In the genomic region with DNA sequence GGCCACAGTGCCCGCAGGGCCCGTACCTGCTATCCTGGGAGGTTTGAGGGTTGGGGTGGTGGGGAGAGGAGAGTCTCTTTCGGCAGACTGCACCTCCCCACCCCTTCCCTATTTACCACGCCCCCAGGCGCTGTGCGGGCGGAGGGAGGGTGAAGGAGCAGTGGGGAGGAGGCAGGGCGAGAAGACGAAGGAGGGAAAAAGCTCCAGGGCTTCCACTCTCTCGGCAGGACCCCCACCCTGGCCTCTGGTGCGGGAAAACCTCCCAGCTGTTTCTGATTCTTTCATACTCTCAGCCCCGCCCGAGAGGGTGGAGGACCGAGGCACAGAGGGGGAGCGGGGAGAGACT, we compare ENCODE assay signal across 8 cellular contexts. TPM values are rescaled to one million over a fixed set of nuclear protein-coding genes. Genes with fewer than 3 reads are reported as not detected.
DNase-seq lines count a peak whose midpoint lies in the region; ATAC-seq and TF ChIP-seq lines count a peak whose summit lies in the region.

No MANE protein-coding gene starts in this region.

- H3K36me3 Mint-ChIP-seq in activated T-cell treated with anti-CD3 and anti-CD28 coated beads, Interleukin-2, amount 50 U/mL, for 72 hours (ENCODE audit: insufficient read depth in 2 of 2): no peaks in the 10 kb centered on the region

- peak overlapping the region; percentile 67 for H3K4me3 ChIP-seq in hepatocyte

- 1% methylated on average over 11 of the region's 15 CpGs for WGBS in hepatocyte (ENCODE audit: low lambda C conversion rate, missing lambda C conversion rate)

- H3K79me2 ChIP-seq in hepatocyte: no peaks in the 10 kb centered on the region

- H3K4me1 ChIP-seq in hepatocyte (ENCODE audit: insufficient read depth): peaks cover 42% of the 10 kb centered on the region

- peak; percentile 12 to 25 for ATAC-seq in activated T-cell treated with anti-CD3 and anti-CD28 coated beads, Interleukin-2, amount 50 U/mL, for 72 hours (replicated peaks in 1 of 2)
- ATAC-seq in HG02840 (IDR thresholded peaks at IDR 0.05; ENCODE audit: low FRiP score, unreplicated experiment) (no peak), GM19351 (IDR thresholded peaks at IDR 0.05; ENCODE audit: unreplicated experiment) (no peak)

- no peaks in the 10 kb centered on the region for H3K9me3 ChIP-seq in hepatocyte (ENCODE audit: low read depth)

- peak; percentile 41 for DNase-seq in stimulated activated CD4-positive, alpha-beta T cell treated with anti-CD3 and anti-CD28 coated beads, Interleukin-15, amount 100 ng/mL, for 24 hours
- no peak for DNase-seq in stimulated activated CD4-positive, alpha-beta T cell treated with anti-CD3 and anti-CD28 coated beads, Interleukin-1b, Interleukin-23, amount 100 ng/mL, for 48 hours
- peak in 1 of 2 donors; percentile 27 for DNase-seq in activated T-cell treated with anti-CD3 and anti-CD28 coated beads, Interleukin-2, amount 50 U/mL, for 72 hours
- peak; percentile 46 for DNase-seq in hepatocyte (ENCODE audit: low spot score)
- peak; percentile 27 to 37 for DNase-seq in stimulated activated CD4-positive, alpha-beta T cell treated with anti-CD3 and anti-CD28 coated beads, Interleukin-2, amount 100 ng/mL, for 24 hours
- DNase-seq in dermis blood vessel endothelial cell: no peak

- peaks cover 68% of the 10 kb centered on the region for H3K27me3 ChIP-seq in hepatocyte

- no peaks in the 10 kb centered on the region for H4K20me1 ChIP-seq in hepatocyte (ENCODE audit: insufficient read depth, poor library complexity, severe bottlenecking)

- no peak for TF ChIP-seq CTCF in hepatocyte (IDR thresholded peaks at IDR 0.05; ENCODE audit: poor library complexity)

- H3K4me3 Mint-ChIP-seq in activated T-cell treated with anti-CD3 and anti-CD28 coated beads, Interleukin-2, amount 50 U/mL, for 72 hours: peak overlapping the region; percentile 75 to 80

- H2AFZ ChIP-seq in hepatocyte: peak overlapping the region; percentile 96

- H3K27ac ChIP-seq in hepatocyte: no peak overlapping the region

- no peaks in the 10 kb centered on the region for H3K9me3 Mint-ChIP-seq in activated T-cell treated with anti-CD3 and anti-CD28 coated beads, Interleukin-2, amount 50 U/mL, for 72 hours

- peaks cover 47% of the 10 kb centered on the region for H3K27me3 Mint-ChIP-seq in activated T-cell treated with anti-CD3 and anti-CD28 coated beads, Interleukin-2, amount 50 U/mL, for 72 hours (ENCODE audit: low read depth)

- no peaks in the 10 kb centered on the region for H3K9me2 ChIP-seq in hepatocyte (replicated peaks; ENCODE audit: insufficient read depth)

- no peak overlapping the region for H3K27ac Mint-ChIP-seq in activated T-cell treated with anti-CD3 and anti-CD28 coated beads, Interleukin-2, amount 50 U/mL, for 72 hours

- H3K4me2 ChIP-seq in hepatocyte: peak overlapping the region; percentile 95

- H3K4me1 Mint-ChIP-seq in activated T-cell treated with anti-CD3 and anti-CD28 coated beads, Interleukin-2, amount 50 U/mL, for 72 hours (ENCODE audit: low read depth): no peaks in the 10 kb centered on the region

- no peaks in the 10 kb centered on the region for H3K36me3 ChIP-seq in hepatocyte (replicated peaks; ENCODE audit: insufficient read depth, low read depth)

RNA-seq across cellular contexts. Expression of a gene that starts 0.9 kb away (rescaled TPM):
- total RNA-seq in activated T-cell treated with anti-CD3 and anti-CD28 coated beads, Interleukin-2, amount 50 U/mL, for 72 hours: under 1 TPM; 0.29 to 0.53 TPM
- total RNA-seq in hepatocyte: 2.4 and 2.7 TPM in 2 replicates
- 3.7 and 3.8 TPM in 2 replicates for polyA plus RNA-seq in hepatocyte
- 1.3 and 2.0 TPM in 2 replicates for total RNA-seq in dermis blood vessel endothelial cell

Comparison
In these comparisons a context has a peak if more than half of its experiments do, and no peak if none do; other contexts are left out.
1. DNase-seq: peak in stimulated activated CD4-positive, alpha-beta T cell treated with anti-CD3 and anti-CD28 coated beads, Interleukin-15, amount 100 ng/mL, for 24 hours (single experiment), hepatocyte (single experiment) and stimulated activated CD4-positive, alpha-beta T cell treated with anti-CD3 and anti-CD28 coated beads, Interleukin-2, amount 100 ng/mL, for 24 hours (2 of 2); none in stimulated activated CD4-positive, alpha-beta T cell treated with anti-CD3 and anti-CD28 coated beads, Interleukin-1b, Interleukin-23, amount 100 ng/mL, for 48 hours (single experiment) and dermis blood vessel endothelial cell (single experiment).
2. ATAC-seq: peak in activated T-cell treated with anti-CD3 and anti-CD28 coated beads, Interleukin-2, amount 50 U/mL, for 72 hours (2 of 2); none in HG02840 (single experiment) and GM19351 (single experiment).